Comparison of ENCODE assay signal across 8 cellular contexts in the genomic region with DNA sequence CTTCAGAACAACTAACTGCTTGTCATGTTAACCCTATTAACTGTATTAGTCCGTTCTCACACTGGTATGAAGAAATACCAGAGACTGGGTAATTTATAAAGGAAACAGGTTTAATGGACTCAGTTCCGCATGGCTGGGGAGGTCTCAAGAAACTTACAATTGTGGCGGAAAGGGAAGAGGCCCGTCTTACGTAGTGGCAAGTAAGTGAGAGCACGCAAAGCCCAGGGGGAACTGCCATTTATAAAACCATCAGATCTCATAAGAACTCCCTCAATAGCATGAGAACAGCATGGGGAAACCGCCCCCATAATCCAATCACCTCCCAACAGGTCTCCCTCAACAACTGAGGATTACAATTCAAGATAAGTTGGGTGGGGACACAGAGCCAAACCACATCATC. TPM values are rescaled to one million over a fixed set of nuclear protein-coding genes. Genes with fewer than 3 reads are reported as not detected.
DNase-seq lines count a peak whose midpoint lies in the region; ATAC-seq and TF ChIP-seq lines count a peak whose summit lies in the region.
"Had no signal": no experiment of that assay in that cellular context is flagged by ENCODE, and none has a peak within 500 bp of the region (broad histone marks: within the 10 kb centered on the region; RNA-seq: fewer than 3 reads in every experiment).

No MANE protein-coding gene starts in this region.

- peak overlapping the region; percentile 61 for H3K27ac ChIP-seq in OCI-LY7 (ENCODE audit: low read depth, low read length, poor library complexity, severe bottlenecking)
- peak overlapping the region; percentile 69 for H3K27ac ChIP-seq in neutrophil
- H3K27ac ChIP-seq in ovary = no peak overlapping the region

- POLR2A ChIA-PET in OCI-LY7 (lab: Charles Lee) = interaction anchor here (0.5 to 2.3 kb wide), 6 partner anchors 8 to 224 kb away, joined by 3 to 16 read pairs (median 3); no protein-coding TSS in a partner anchor

- CTCF ChIA-PET in OCI-LY7 (lab: Charles Lee; ENCODE audit: unreplicated experiment) = no interaction called here

- peak; percentile 49 for ATAC-seq in GM18517 (IDR thresholded peaks at IDR 0.05; ENCODE audit: unreplicated experiment)
- ATAC-seq in HG02610 (IDR thresholded peaks at IDR 0.05; ENCODE audit: unreplicated experiment) = peak; percentile 72

- H3K79me2 ChIP-seq in OCI-LY7 (ENCODE audit: insufficient read depth, low read depth, low read length) = no peaks in the 10 kb centered on the region

- H3K9me3 ChIP-seq in OCI-LY7 (ENCODE audit: low read length) (no peaks in the 10 kb centered on the region), neutrophil (no peaks in the 10 kb centered on the region), ovary (no peaks in the 10 kb centered on the region)

- no peak for TF ChIP-seq EP300 in ovary (IDR thresholded peaks at IDR 0.05)

- H3K4me3 ChIP-seq in OCI-LY7 (ENCODE audit: low read depth, low read length, poor library complexity, severe bottlenecking) (no peak overlapping the region), neutrophil (ENCODE audit: low read depth in 1 of 2, low read length in 1 of 2) (no peak overlapping the region), ovary (no peak overlapping the region)

- no peaks in the 10 kb centered on the region for H3K27me3 ChIP-seq in neutrophil
- H3K27me3 ChIP-seq in ovary = no peaks in the 10 kb centered on the region

- TF ChIP-seq CTCF in OCI-LY7 (conservative IDR thresholded peaks at IDR 0.05; ENCODE audit: low read length) (no peak), neutrophil (IDR thresholded peaks at IDR 0.05) (no peak), ovary (IDR thresholded peaks at IDR 0.05) (no peak)

- H2AFZ ChIP-seq in OCI-LY7 (ENCODE audit: low read length) = no peak overlapping the region; the same call in 1 of the 2 replicates

- H3K4me2 ChIP-seq in OCI-LY7 (ENCODE audit: low read length) = peak overlapping the region; percentile 44

- BruUV-seq in OCI-LY7 (replicated peaks; lab: Mats Ljungman, UMichigan) = no TSS peak

- intact Hi-C loops in OCI-LY7 (cut with micrococcal nuclease; ENCODE audit: unreplicated experiment) = no loop called here
- intact Hi-C loops in ovary (cut with DNase I) = no loop called here

- DNase-seq in OCI-LY7 (ENCODE audit: low spot score) (peak; percentile 76), SHP77 treated with DMSO at 0.1 percent for 48 hours (lab: John Stamatoyannopoulos, UW) (no peak), NCI-H1105 treated with DMSO at 0.1 percent for 48 hours (lab: John Stamatoyannopoulos, UW) (no peak), ovary (no peak)
- DNase-seq: activated T-cell treated with anti-CD3 and anti-CD28 coated beads for 4 hours had no signal

- peaks cover 76% of the 10 kb centered on the region for H3K36me3 ChIP-seq in OCI-LY7 (ENCODE audit: insufficient read depth, low read length)
- H3K36me3 ChIP-seq in neutrophil = peaks cover 32% of the 10 kb centered on the region
- no peaks in the 10 kb centered on the region for H3K36me3 ChIP-seq in ovary

- TF ChIP-seq POLR2A in ovary (IDR thresholded peaks at IDR 0.05) = no peak

- H4K20me1 ChIP-seq in OCI-LY7 (ENCODE audit: insufficient read depth, low read length) = no peaks in the 10 kb centered on the region

- H3K4me1 ChIP-seq in OCI-LY7 (ENCODE audit: insufficient read depth, low read length, poor library complexity, severe bottlenecking) = peaks cover 57% of the 10 kb centered on the region
- H3K4me1 ChIP-seq in neutrophil (ENCODE audit: control insufficient read depth in 1 of 2, insufficient read depth in 1 of 2, low read depth in 1 of 2, low read length in 1 of 2) = peaks cover 23 to 30% of the 10 kb centered on the region in 2 experiments
- no peaks in the 10 kb centered on the region for H3K4me1 ChIP-seq in ovary (ENCODE audit: insufficient read depth)

- WGBS in ovary, 3 donors = 88 to 94% (median 94%) methylated on average over 7 of the region's 7 CpGs

- no peaks in the 10 kb centered on the region for H3K9me2 ChIP-seq in OCI-LY7 (ENCODE audit: insufficient read depth, low read length)

RNA-seq across cellular contexts. Expression of gene PHF11, which starts 34.7 kb away (rescaled TPM):
- total RNA-seq in OCI-LY7 (2014; rRNA removed; shearing (Covaris generic)) = 29.9 and 32.8 TPM in 2 replicates
- total RNA-seq in OCI-LY7 (2022) (56.1 and 59.8 TPM in 2 replicates), ovary (10 to 100 TPM; 25.6 to 43.5 (median 34.0) TPM)
- polyA plus RNA-seq in ovary = 10 to 100 TPM; 25.5 to 57.0 TPM

RNA-seq across cellular contexts. Expression of gene RCBTB1, which starts 54.9 kb away (rescaled TPM):
- 13.4 and 15.1 TPM in 2 replicates for total RNA-seq in OCI-LY7 (2014; rRNA removed; shearing (Covaris generic))
- total RNA-seq in OCI-LY7 (2022) (30.6 and 31.1 TPM in 2 replicates), ovary (10 to 100 TPM in 5 of 7 donors, 1 to 10 TPM in 2; 5.5 to 16.6 (median 12.9) TPM)
- 10 to 100 TPM in 1 of 2 donors, 1 to 10 TPM in 1; 8.6 to 28.0 TPM for polyA plus RNA-seq in ovary

Comparison
In these comparisons a context has a peak if more than half of its experiments do, and no peak if none do; other contexts are left out.
1. H3K27ac ChIP-seq: peak in OCI-LY7 (single experiment) and neutrophil (single experiment); none in ovary (0 of 2).